ENCODE assay signal across 11 cellular contexts in the genomic region with DNA sequence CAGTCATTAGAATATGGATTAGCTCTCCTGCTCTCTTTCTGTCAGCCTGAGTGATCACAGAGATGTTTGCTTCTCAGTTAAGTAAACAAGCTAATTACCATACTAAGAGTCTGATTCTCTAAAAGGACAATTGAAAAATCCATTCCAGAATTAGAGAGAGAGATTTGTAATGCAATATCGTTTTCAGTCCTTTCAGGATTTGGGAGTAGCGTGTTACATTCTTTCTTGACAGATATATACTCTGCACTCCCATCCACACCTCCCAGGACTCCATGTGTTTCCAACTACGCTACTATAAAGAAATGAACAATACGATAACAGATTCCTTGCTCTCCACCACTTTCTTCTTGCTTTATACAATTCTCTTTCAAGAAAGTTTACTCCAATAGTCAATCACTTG.
"Had no signal": no experiment of that assay in that cellular context is flagged by ENCODE, and none has a peak within 500 bp of the region (broad histone marks: within the 10 kb centered on the region; RNA-seq: fewer than 3 reads in every experiment).

No MANE protein-coding gene starts in this region.

- ATAC-seq: pancreas had no signal

- DNase-seq: activated CD4-positive, alpha-beta memory T cell treated with anti-CD3 and anti-CD28 coated beads for 36 hours; activated gamma-delta T cell; activated naive CD8-positive, alpha-beta T cell treated with anti-CD3 and anti-CD28 coated beads, Interleukin-2, amount 10 ng/mL, durations not matched to agents 7 days and 5 days; activated T-cell treated with anti-CD3 and anti-CD28 coated beads, Interleukin-2, amount 50 U/mL, for 48 hours; aorta; hypothalamus; kidney glomerular epithelial cell; pancreas; stimulated activated CD4-positive, alpha-beta T cell treated with anti-CD3 and anti-CD28 coated beads, Interleukin-12 subunit alpha, Interleukin-12 subunit beta, amount 100 ng/mL, for 4 hours; stimulated activated naive CD4-positive, alpha-beta T cell treated with Interleukin-2 at 50 U/mL for 16 hours; trophoblast cell had no signal
